ENCODE assay signal across 9 cellular contexts in genomic region chr3:106688463-106688862, GRCh38.
DNase-seq lines count a peak whose midpoint lies in the region; ATAC-seq lines count a peak whose summit lies in the region.
"Had no signal": no experiment of that assay in that cellular context is flagged by ENCODE, and none has a peak within 500 bp of the region (broad histone marks: within the 10 kb centered on the region; RNA-seq: fewer than 3 reads in every experiment).

No MANE protein-coding gene starts in this region.

- ATAC-seq in HG02610 (IDR thresholded peaks at IDR 0.05; ENCODE audit: unreplicated experiment) (no peak), HG02852 (IDR thresholded peaks at IDR 0.05; ENCODE audit: unreplicated experiment) (no peak)
- ATAC-seq: naive thymus-derived CD8-positive, alpha-beta T cell had no signal

- DNase-seq in ACHN (peak; percentile 35), HPDE6-E6E7 (ENCODE audit: extremely low spot score) (peak; percentile 41), SW480 (ENCODE audit: low spot score) (peak; percentile 27), islet precursor cell (peak; percentile 73), NCI-H1048 (lab: John Stamatoyannopoulos, UW) (no peak)
- DNase-seq in activated naive CD4-positive, alpha-beta T cell treated with anti-CD3 and anti-CD28 coated beads, Interleukin-2, amount 50 U/mL, for 16 hours = no peak
- DNase-seq: naive thymus-derived CD8-positive, alpha-beta T cell had no signal

- in situ Hi-C loops in ACHN (cut with HindIII; ENCODE audit: low pct_ligation_motif_present, low pct_unique_long_range_greater_than_20kb, low sequenced_read_pairs) = no loop called here

Comparison
In these comparisons a context has a peak if more than half of its experiments do, and no peak if none do; other contexts are left out.
1. DNase-seq: peak in ACHN (single experiment), HPDE6-E6E7 (single experiment), SW480 (single experiment) and islet precursor cell (single experiment); none in activated naive CD4-positive, alpha-beta T cell treated with anti-CD3 and anti-CD28 coated beads, Interleukin-2, amount 50 U/mL, for 16 hours (single experiment) and NCI-H1048 (single experiment).